ENCODE assay signal across 8 cellular contexts in genomic region chr16:67537270-67537635, GRCh38. TPM values are rescaled to one million over a fixed set of nuclear protein-coding genes. Genes with fewer than 3 reads are reported as not detected.
DNase-seq lines count a peak whose midpoint lies in the region; ATAC-seq and TF ChIP-seq lines count a peak whose summit lies in the region.

No MANE protein-coding gene starts in this region.

- H3K9me3 ChIP-seq in osteoblast (ENCODE audit: low read depth, low read length): no peaks in the 10 kb centered on the region

- ATAC-seq in GM18511 (IDR thresholded peaks at IDR 0.05; ENCODE audit: unreplicated experiment) (peak; percentile 46), Right ventricle myocardium inferior (peak; percentile 62), HG02571 (IDR thresholded peaks at IDR 0.05; ENCODE audit: unreplicated experiment) (no peak), GM19328 (IDR thresholded peaks at IDR 0.05; ENCODE audit: unreplicated experiment) (no peak)

- peak overlapping the region; percentile 33 for H3K27ac ChIP-seq in osteoblast (ENCODE audit: low read depth, low read length)

- H2AFZ ChIP-seq in osteoblast (ENCODE audit: low read length): no peak overlapping the region

- no peaks in the 10 kb centered on the region for H3K27me3 ChIP-seq in osteoblast (ENCODE audit: insufficient read depth, low read length)

- peak; percentile 79 for DNase-seq in NCI-H226
- peak; percentile 66 for DNase-seq in activated naive CD4-positive, alpha-beta T cell treated with Interleukin-2 at 50 U/mL for 16 hours
- peak; percentile 86 for DNase-seq in Right ventricle myocardium inferior (ENCODE audit: missing footprints)
- DNase-seq in osteoblast (ENCODE audit: insufficient read length, low spot score, missing footprints): peak; percentile 99
- DNase-seq in NCI-H128 (lab: John Stamatoyannopoulos, UW; ENCODE audit: unreplicated experiment): no peak

- TF ChIP-seq CTCF in osteoblast (IDR thresholded peaks at IDR 0.05; ENCODE audit: extremely low read depth, low read depth, low read length): no peak

- H3K36me3 ChIP-seq in osteoblast (ENCODE audit: insufficient read depth, low read length): peaks cover 37% of the 10 kb centered on the region

- peak overlapping the region; percentile 91 for H3K4me2 ChIP-seq in osteoblast (ENCODE audit: insufficient read depth, low read length)

- peaks cover 89% of the 10 kb centered on the region for H4K20me1 ChIP-seq in osteoblast (ENCODE audit: insufficient read depth, low read length)

- peak overlapping the region; percentile 81 for H3K4me3 ChIP-seq in osteoblast (ENCODE audit: insufficient read depth, low read length)

- H3K4me1 ChIP-seq in osteoblast (ENCODE audit: insufficient read depth, low read length): peaks cover 15% of the 10 kb centered on the region

- intact Hi-C loops in Right ventricle myocardium inferior (cut with DNase I): no loop called here

- H3K79me2 ChIP-seq in osteoblast (ENCODE audit: insufficient read depth, low read length): peaks cover 85% of the 10 kb centered on the region

RNA-seq across cellular contexts. Expression of gene RIPOR1, which starts 8.6 kb away (rescaled TPM):
- total RNA-seq in Right ventricle myocardium inferior (68.4 TPM), osteoblast (36.6 and 38.0 TPM in 2 replicates)

RNA-seq across cellular contexts. Expression of gene CTCF, which starts 25.1 kb away (rescaled TPM):
- total RNA-seq in Right ventricle myocardium inferior (28.2 TPM), osteoblast (29.3 and 31.8 TPM in 2 replicates)

RNA-seq across cellular contexts. Expression of gene AGRP, which starts 53.9 kb away (rescaled TPM):
- not detected for total RNA-seq in Right ventricle myocardium inferior
- not detected in 2 replicates for total RNA-seq in osteoblast

RNA-seq across cellular contexts. Expression of gene ATP6V0D1, which starts 56.3 kb away (rescaled TPM):
- total RNA-seq in Right ventricle myocardium inferior (67.7 TPM), osteoblast (146 and 158 TPM in 2 replicates)

Comparison
In these comparisons a context has a peak if more than half of its experiments do, and no peak if none do; other contexts are left out.
1. ATAC-seq: peak in GM18511 (single experiment) and Right ventricle myocardium inferior (single experiment); none in HG02571 (single experiment) and GM19328 (single experiment).